2 cellular contexts compared by ENCODE assay signal in genomic region chr10:29730969-29731368, GRCh38.
TF ChIP-seq lines count a peak whose summit lies in the region.

No MANE protein-coding gene starts in this region.

TF ChIP-seq in IMR-90, 13 proteins besides CTCF, POLR2A, EP300 and RAD21:
- TF ChIP-seq RCOR1 (IDR thresholded peaks at IDR 0.05; ENCODE audit: insufficient replicate concordance, low read length) (no peak), RFX5 (IDR thresholded peaks at IDR 0.05; ENCODE audit: low read depth, low read length) (no peak), BHLHE40 (IDR thresholded peaks at IDR 0.05; ENCODE audit: low read depth, low read length) (no peak), MXI1 (IDR thresholded peaks at IDR 0.05; ENCODE audit: borderline replicate concordance, low read depth, low read length) (no peak), CEBPB (IDR thresholded peaks at IDR 0.05; ENCODE audit: low read depth, low read length) (no peak), MAZ (IDR thresholded peaks at IDR 0.05; ENCODE audit: borderline replicate concordance, low read depth, low read length) (no peak), CHD1 (IDR thresholded peaks at IDR 0.05; ENCODE audit: low read depth, low read length) (no peak), ELK1 (IDR thresholded peaks at IDR 0.05; ENCODE audit: borderline replicate concordance, low read depth, low read length) (no peak), NFE2L2 (IDR thresholded peaks at IDR 0.05; ENCODE audit: low read depth, low read length) (no peak), MAFK (IDR thresholded peaks at IDR 0.05; ENCODE audit: low read depth, low read length) (no peak), USF2 (IDR thresholded peaks at IDR 0.05; ENCODE audit: low read depth, low read length) (no peak), FOS (IDR thresholded peaks at IDR 0.05; ENCODE audit: low read depth, low read length) (no peak), SMC3 (IDR thresholded peaks at IDR 0.05; ENCODE audit: low read depth, low read length) (no peak)

TF ChIP-seq in WTC11, 78 proteins besides CTCF, POLR2A, EP300 and RAD21:
- TF ChIP-seq ZNF232 (CRISPR knock-in tag; IDR thresholded peaks at IDR 0.05) (no peak), GTF2I (CRISPR knock-in tag; conservative IDR thresholded peaks at IDR 0.05) (no peak), CREM (CRISPR knock-in tag; IDR thresholded peaks at IDR 0.05) (no peak), ZNF532 (CRISPR knock-in tag; IDR thresholded peaks at IDR 0.05; ENCODE audit: borderline replicate concordance) (no peak), SMAD3 (CRISPR knock-in tag; IDR thresholded peaks at IDR 0.05; ENCODE audit: borderline replicate concordance) (no peak), E2F4 (CRISPR knock-in tag; IDR thresholded peaks at IDR 0.05; ENCODE audit: borderline replicate concordance, low read depth) (no peak), NR3C1 (CRISPR knock-in tag; conservative IDR thresholded peaks at IDR 0.05; ENCODE audit: low read depth) (no peak), GRHL2 (CRISPR knock-in tag; IDR thresholded peaks at IDR 0.05; ENCODE audit: insufficient replicate concordance, severe bottlenecking) (no peak), ZNF138 (CRISPR knock-in tag; conservative IDR thresholded peaks at IDR 0.05) (no peak), EMX1 (CRISPR knock-in tag; IDR thresholded peaks at IDR 0.05) (no peak), SOX15 (CRISPR knock-in tag; IDR thresholded peaks at IDR 0.05) (no peak), JUN (CRISPR knock-in tag; IDR thresholded peaks at IDR 0.05) (no peak)
